Comparison of ENCODE assay signal across 24 cellular contexts in genomic region chr16:6068063-6068462, GRCh38.
"Had no signal": no experiment of that assay in that cellular context is flagged by ENCODE, and none has a peak within 500 bp of the region (broad histone marks: within the 10 kb centered on the region; RNA-seq: fewer than 3 reads in every experiment).

No MANE protein-coding gene starts in this region.

- ATAC-seq: K562, Panc1, PC-3 had no signal

- H3K9me3 ChIP-seq: SK-N-SH had no signal

- H3K4me3 ChIP-seq: K562 had no signal

- H3K27me3 Mint-ChIP-seq: IgD-negative memory B cell had no signal

- H3K4me3 Mint-ChIP-seq: IgD-negative memory B cell had no signal

- H3K9me2 ChIP-seq: SK-N-SH had no signal

- H3K9ac ChIP-seq: KMS-11, SK-N-SH had no signal

- H3K4me2 ChIP-seq: KMS-11, SK-N-SH had no signal

- H3K27ac Mint-ChIP-seq: IgD-negative memory B cell had no signal

- DNase-seq: Kasumi-1, MM.1S, NCI-H1092 treated with DMSO at 0.1 percent for 48 hours, NCI-H1436, NCI-H187, NCI-H2029, NCI-H2081 treated with DMSO at 0.1 percent for 48 hours, NCI-H2171, NCI-H226, NCI-H446, NCI-H510A, NCI-H524 treated with DMSO at 0.1 percent for 48 hours, NCI-H69, NCI-H774, PC-3, SHP77, SK-N-SH, SW 1271 had no signal

- H3K27ac ChIP-seq: HL-60, KMS-11, RWPE1 had no signal

- H3K36me3 Mint-ChIP-seq: IgD-negative memory B cell had no signal
